Comparison of ENCODE assay signal across 17 cellular contexts in genomic region chr1:91059157-91059556, GRCh38.
"Had no signal": no experiment of that assay in that cellular context is flagged by ENCODE, and none has a peak within 500 bp of the region (broad histone marks: within the 10 kb centered on the region; RNA-seq: fewer than 3 reads in every experiment).

No MANE protein-coding gene starts in this region.

- DNase-seq: activated CD4-positive, alpha-beta T cell treated with anti-CD3 and anti-CD28 coated beads for 36 hours; activated CD4-positive, alpha-beta T cell treated with anti-CD3 and anti-CD28 coated beads, Interleukin-2, amount 50 U/mL, for 48 hours; activated naive CD4-positive, alpha-beta T cell; activated naive CD8-positive, alpha-beta T cell treated with anti-CD3 and anti-CD28 coated beads for 36 hours; activated T-cell treated with anti-CD3 and anti-CD28 coated beads for 4 hours; amniotic stem cell; effector memory CD4-positive, alpha-beta T cell; heart left ventricle; left lung; midbrain; nephron progenitor cell; nucleus accumbens; stimulated activated CD4-positive, alpha-beta T cell treated with anti-CD3 and anti-CD28 coated beads, Interleukin-4, amount 100 ng/mL, for 24 hours; upper lobe of right lung had no signal

- H3K27ac Mint-ChIP-seq: activated CD4-positive, alpha-beta T cell treated with anti-CD3 and anti-CD28 coated beads for 36 hours; activated naive CD8-positive, alpha-beta T cell treated with anti-CD3 and anti-CD28 coated beads for 36 hours; nephron progenitor cell; stimulated activated memory B cell treated with anti-CD40 and anti-IgM and Interleukin-4, amounts not matched to agents 10 μg/mL and 1 μg/mL and 100 μg/mL, for 72 hours had no signal

- ATAC-seq: activated CD4-positive, alpha-beta T cell treated with anti-CD3 and anti-CD28 coated beads for 36 hours; gastroesophageal sphincter; heart left ventricle; left lung; sciatic nerve; stimulated activated memory B cell treated with anti-CD40 and anti-IgM and Interleukin-4, amounts not matched to agents 10 μg/mL and 1 μg/mL and 100 μg/mL, for 72 hours; upper lobe of right lung had no signal

- H3K4me3 Mint-ChIP-seq: activated CD4-positive, alpha-beta T cell treated with anti-CD3 and anti-CD28 coated beads for 36 hours; activated naive CD8-positive, alpha-beta T cell treated with anti-CD3 and anti-CD28 coated beads for 36 hours; nephron progenitor cell; stimulated activated memory B cell treated with anti-CD40 and anti-IgM and Interleukin-4, amounts not matched to agents 10 μg/mL and 1 μg/mL and 100 μg/mL, for 72 hours had no signal

- H3K4me1 Mint-ChIP-seq: nephron progenitor cell had no signal

- H3K27me3 Mint-ChIP-seq: stimulated activated memory B cell treated with anti-CD40 and anti-IgM and Interleukin-4, amounts not matched to agents 10 μg/mL and 1 μg/mL and 100 μg/mL, for 72 hours had no signal
